Comparison of ENCODE assay signal across 8 cellular contexts in genomic region chr17:64927444-64927843, GRCh38. TPM values are rescaled to one million over a fixed set of nuclear protein-coding genes. Genes with fewer than 3 reads are reported as not detected.
DNase-seq lines count a peak whose midpoint lies in the region; ATAC-seq and TF ChIP-seq lines count a peak whose summit lies in the region.
"Not testable (repeated sequence)": the region's sequence is repeated elsewhere in the genome, so short reads cannot be mapped to it uniquely, and the experiment has no call there.

No MANE protein-coding gene starts in this region.

- POLR2A ChIA-PET in Panc1 (lab: Charles Lee); activated CD8-positive, alpha-beta T cell treated with anti-CD3 and anti-CD28 coated beads for 36 hours (lab: Charles Lee): not testable (repeated sequence)

- not testable (repeated sequence) for H3K4me1 ChIP-seq in Panc1 (ENCODE audit: control insufficient read depth, insufficient read depth, low read length); right lobe of liver

- H3K4me1 Mint-ChIP-seq in activated CD8-positive, alpha-beta T cell treated with anti-CD3 and anti-CD28 coated beads for 36 hours (ENCODE audit: low read depth): peaks cover 33% of the 10 kb centered on the region
- H3K4me1 Mint-ChIP-seq in effector memory CD8-positive, alpha-beta T cell (ENCODE audit: low read depth in 2 of 2): not testable (repeated sequence)

- TF ChIP-seq CTCF in Panc1 (IDR thresholded peaks at IDR 0.05): peak; percentile 40; the same call in 1 of the 2 replicates
- TF ChIP-seq CTCF in activated CD8-positive, alpha-beta T cell treated with anti-CD3 and anti-CD28 coated beads for 36 hours (IDR thresholded peaks at IDR 0.05): peak; percentile 60
- TF ChIP-seq CTCF in right lobe of liver (IDR thresholded peaks at IDR 0.05): peak; percentile 59 to 85 (median 64)

- H3K27me3 Mint-ChIP-seq in activated CD8-positive, alpha-beta T cell treated with anti-CD3 and anti-CD28 coated beads for 36 hours; effector memory CD8-positive, alpha-beta T cell: not testable (repeated sequence)

- not testable (repeated sequence) for H3K9me3 ChIP-seq in Panc1 (ENCODE audit: control insufficient read depth, insufficient read depth, low read depth, low read length); right lobe of liver

- H3K9me3 Mint-ChIP-seq in activated CD8-positive, alpha-beta T cell treated with anti-CD3 and anti-CD28 coated beads for 36 hours; effector memory CD8-positive, alpha-beta T cell: not testable (repeated sequence)

- H3K27ac ChIP-seq in Panc1 (ENCODE audit: low read length); right lobe of liver: not testable (repeated sequence)

- not testable (repeated sequence) for H3K36me3 Mint-ChIP-seq in activated CD8-positive, alpha-beta T cell treated with anti-CD3 and anti-CD28 coated beads for 36 hours (ENCODE audit: low read depth); effector memory CD8-positive, alpha-beta T cell (ENCODE audit: insufficient read depth)

- CTCF ChIA-PET in Panc1 (lab: Charles Lee): interaction anchor here (0.6 kb wide), 1 partner anchor 27 kb away, joined by 3 read pairs; no protein-coding TSS in a partner anchor
- CTCF ChIA-PET in activated CD8-positive, alpha-beta T cell treated with anti-CD3 and anti-CD28 coated beads for 36 hours (lab: Charles Lee): interaction anchor here (0.6 to 1.7 kb wide), 8 partner anchors 11 to 209 kb away, joined by 3 to 6 read pairs (median 4); partner anchors contain the start of gene RGS9

- not testable (repeated sequence) for H3K36me3 ChIP-seq in Panc1 (ENCODE audit: control insufficient read depth, insufficient read depth, low read length); right lobe of liver

- intact Hi-C loops in Panc1 (cut with micrococcal nuclease; ENCODE audit: unreplicated experiment); activated CD8-positive, alpha-beta T cell treated with anti-CD3 and anti-CD28 coated beads for 36 hours (cut with micrococcal nuclease); right lobe of liver (cut with DNase I): not testable (repeated sequence)

- peak; percentile 76 for DNase-seq in CD1c-positive myeloid dendritic cell (ENCODE audit: extremely low spot score)
- DNase-seq in MV-4-11 (lab: John Stamatoyannopoulos, UW): peak; percentile 61
- DNase-seq in Panc1 (ENCODE audit: low read depth, low spot score): peak; percentile 56
- peak; percentile 73 for DNase-seq in activated CD8-positive, alpha-beta T cell treated with anti-CD3 and anti-CD28 coated beads for 36 hours
- peak; percentile 72 to 77 (median 73) for DNase-seq in effector memory CD8-positive, alpha-beta T cell
- DNase-seq in right lobe of liver: not testable (repeated sequence)
- DNase-seq in stimulated activated CD4-positive, alpha-beta T cell treated with anti-CD3 and anti-CD28 coated beads, Interleukin-4, amount 100 ng/mL, for 1 hour: peak; percentile 30

- not testable (repeated sequence) for H3K4me3 ChIP-seq in Panc1 (ENCODE audit: low read depth in 2 of 2, low read length in 2 of 2); right lobe of liver

- ATAC-seq in GM21515 (IDR thresholded peaks at IDR 0.05; ENCODE audit: unreplicated experiment) (peak; percentile 75), Panc1 (peak; percentile 54; the same call in 1 of the 2 replicates), right lobe of liver (peak; percentile 95 to 98 (median 96))
- peak; percentile 96 for ATAC-seq in activated CD8-positive, alpha-beta T cell treated with anti-CD3 and anti-CD28 coated beads for 36 hours
- ATAC-seq in effector memory CD8-positive, alpha-beta T cell (replicated peaks): peak; percentile 94

- 0% methylated on average over 2 of the region's 2 CpGs for WGBS in right lobe of liver (ENCODE audit: insufficient coverage, low coverage, low lambda C conversion rate, missing lambda C conversion rate)

- not testable (repeated sequence) for H3K27ac Mint-ChIP-seq in activated CD8-positive, alpha-beta T cell treated with anti-CD3 and anti-CD28 coated beads for 36 hours; effector memory CD8-positive, alpha-beta T cell

- TF ChIP-seq POLR2A in right lobe of liver (IDR thresholded peaks at IDR 0.05): not testable (repeated sequence)

- H3K4me3 Mint-ChIP-seq in activated CD8-positive, alpha-beta T cell treated with anti-CD3 and anti-CD28 coated beads for 36 hours; effector memory CD8-positive, alpha-beta T cell: not testable (repeated sequence)

- H3K27me3 ChIP-seq in Panc1 (ENCODE audit: control insufficient read depth, insufficient read depth, low read length); right lobe of liver: not testable (repeated sequence)

- not testable (repeated sequence) for BruUV-seq in Panc1 (replicated peaks; lab: Mats Ljungman, UMichigan)

- in situ Hi-C loops in Panc1 (cut with HindIII; ENCODE audit: low pct_unique_long_range_greater_than_20kb, low sequenced_read_pairs): not testable (repeated sequence)

RNA-seq across cellular contexts. Expression of gene LRRC37A3, which starts 8.2 kb away (rescaled TPM):
- total RNA-seq in Panc1 (2021; ENCODE audit: unreplicated experiment) (13.3 TPM), right lobe of liver (1 to 10 TPM; 2.0 to 4.2 (median 3.5) TPM)
- 9.2 TPM for polyA plus RNA-seq in Panc1 (2012; ENCODE audit: insufficient read length)
- 1 to 10 TPM; 4.3 to 4.8 TPM for total RNA-seq in activated CD8-positive, alpha-beta T cell treated with anti-CD3 and anti-CD28 coated beads for 36 hours
